Comparison of ENCODE assay signal across 13 cellular contexts in genomic region chr3:133882986-133883586, GRCh38.
"Had no signal": no experiment of that assay in that cellular context is flagged by ENCODE, and none has a peak within 500 bp of the region (broad histone marks: within the 10 kb centered on the region; RNA-seq: fewer than 3 reads in every experiment).

No MANE protein-coding gene starts in this region.

- DNase-seq: activated CD4-positive, alpha-beta T cell treated with anti-CD3 and anti-CD28 coated beads for 48 hours; activated naive CD4-positive, alpha-beta T cell; gastrocnemius medialis; nucleus accumbens; psoas muscle; SK-N-SH; stimulated activated CD4-positive, alpha-beta T cell treated with anti-CD3 and anti-CD28 coated beads, Interleukin-2, amount 100 ng/mL, for 48 hours; T-helper 1 cell had no signal

- H3K27ac ChIP-seq: breast epithelium, psoas muscle, thoracic aorta had no signal

- H3K9ac ChIP-seq: SK-N-SH had no signal

- ATAC-seq: gastrocnemius medialis; natural killer cell treated with Interleukin-12 subunit alpha and Interleukin-12 subunit beta and Interleukin-15 and Interleukin-18, amount 100 ng/mL, for 72 hours; psoas muscle; WTC11 had no signal

- H3K4me3 ChIP-seq: breast epithelium, gastrocnemius medialis, psoas muscle, thoracic aorta had no signal

- FAIRE-seq: endothelial cell of umbilical vein had no signal

- H3K4me2 ChIP-seq: SK-N-SH had no signal

- H3K9me3 ChIP-seq: gastrocnemius medialis, psoas muscle, SK-N-SH, thoracic aorta had no signal

- H3K36me3 ChIP-seq: breast epithelium, gastrocnemius medialis, thoracic aorta had no signal

- H3K4me1 ChIP-seq: breast epithelium, gastrocnemius medialis, psoas muscle had no signal

- H3K27me3 ChIP-seq: breast epithelium, gastrocnemius medialis had no signal
